18 cellular contexts compared by ENCODE assay signal in genomic region chr3:37150621-37151020, GRCh38. TPM values are rescaled to one million over a fixed set of nuclear protein-coding genes. Genes with fewer than 3 reads are reported as not detected.
A peak's percentile ranks its signal among the peaks of the same experiment; 100 is the strongest.
DNase-seq lines count a peak whose midpoint lies in the region; FAIRE-seq and TF ChIP-seq lines count a peak whose summit lies in the region.
"Had no signal": no experiment of that assay in that cellular context is flagged by ENCODE, and none has a peak within 500 bp of the region (broad histone marks: within the 10 kb centered on the region; RNA-seq: fewer than 3 reads in every experiment).

No MANE protein-coding gene starts in this region.

- no peaks in the 10 kb centered on the region for H3K4me1 ChIP-seq in neural progenitor cell
- H3K4me1 ChIP-seq: BE2C had no signal

- BruUV-seq in MCF 10A (replicated peaks; lab: Mats Ljungman, UMichigan): no TSS peak

- no peak overlapping the region for H3K4me2 ChIP-seq in neural progenitor cell
- H3K4me2 ChIP-seq: BLaER1 treated with 17β-estradiol and CSF1 and Interleukin-3, amounts not matched to agents 10 nM and 100 nM had no signal

- H3K9me3 ChIP-seq in neural progenitor cell (ENCODE audit: low read depth): no peaks in the 10 kb centered on the region
- H3K9me3 ChIP-seq: BE2C had no signal

- POLR2A ChIA-PET in MCF 10A (lab: Yijun Ruan, JAX): interaction anchor here (1.0 kb wide), 1 partner anchor 10 kb away, joined by 4 read pairs; no protein-coding TSS in a partner anchor

- no peaks in the 10 kb centered on the region for H3K36me3 ChIP-seq in neural progenitor cell
- H3K36me3 ChIP-seq: BE2C had no signal

- H3K27me3 ChIP-seq in neural progenitor cell: no peaks in the 10 kb centered on the region
- H3K27me3 ChIP-seq: BE2C; BLaER1 treated with 17β-estradiol and CSF1 and Interleukin-3, amounts not matched to agents 10 nM and 100 nM had no signal

- no peaks in the 10 kb centered on the region for H4K20me1 ChIP-seq in neural progenitor cell (ENCODE audit: low read depth)

- H3K4me1 Mint-ChIP-seq in chondrocyte (ENCODE audit: low read depth) (peaks cover 12% of the 10 kb centered on the region), neural progenitor cell (no peaks in the 10 kb centered on the region), MCF 10A (ENCODE audit: insufficient read depth, unreplicated experiment) (no peaks in the 10 kb centered on the region), type B pancreatic cell (ENCODE audit: unreplicated experiment) (peaks cover under 1% of the 10 kb centered on the region)

- H3K36me3 Mint-ChIP-seq in chondrocyte (ENCODE audit: low read depth) (peaks cover 21% of the 10 kb centered on the region), neural progenitor cell (peaks cover 28% of the 10 kb centered on the region), MCF 10A (ENCODE audit: insufficient read depth, unreplicated experiment) (peaks cover 30% of the 10 kb centered on the region), type B pancreatic cell (peaks cover 41% of the 10 kb centered on the region)

- peaks cover 16% of the 10 kb centered on the region for H3K79me2 ChIP-seq in neural progenitor cell (ENCODE audit: low read depth)

- H3K27ac Mint-ChIP-seq in chondrocyte (ENCODE audit: unreplicated experiment) (peak overlapping the region; percentile 42), neural progenitor cell (peak overlapping the region; percentile 26), MCF 10A (ENCODE audit: low read depth, unreplicated experiment) (no peak overlapping the region), type B pancreatic cell (no peak overlapping the region)
- H3K27ac Mint-ChIP-seq: CD4-positive, alpha-beta T cell; CD8-positive, alpha-beta memory T cell had no signal

- intact Hi-C loops in MCF 10A (cut with micrococcal nuclease): no loop called here

- DNase-seq in EH (ENCODE audit: low read depth): peak; percentile 69
- DNase-seq in GM12892 (ENCODE audit: insufficient read length): no peak
- no peak for DNase-seq in chondrocyte (ENCODE audit: low spot score)
- DNase-seq in neural progenitor cell (ENCODE audit: low spot score): no peak
- DNase-seq in medulla oblongata (ENCODE audit: extremely low spot score): no peak
- no peak for DNase-seq in MCF 10A (ENCODE audit: unreplicated experiment)
- DNase-seq in type B pancreatic cell (ENCODE audit: extremely low spot score, unreplicated experiment): no peak
- DNase-seq: BE2C; CD4-positive, alpha-beta T cell; CD8-positive, alpha-beta memory T cell; DMS 273 treated with DMSO at 0.1 percent for 48 hours; DMS79; GOT3; HCEC 1CT had no signal

- no peak overlapping the region for H3K27ac ChIP-seq in neural progenitor cell
- H3K27ac ChIP-seq: BLaER1 treated with 17β-estradiol and CSF1 and Interleukin-3, amounts not matched to agents 10 nM and 100 nM had no signal

- no peaks in the 10 kb centered on the region for H3K27me3 Mint-ChIP-seq in chondrocyte (ENCODE audit: low read depth)
- H3K27me3 Mint-ChIP-seq in neural progenitor cell (ENCODE audit: insufficient read depth, low read depth): no peaks in the 10 kb centered on the region
- no peaks in the 10 kb centered on the region for H3K27me3 Mint-ChIP-seq in MCF 10A (ENCODE audit: insufficient read depth, unreplicated experiment)
- H3K27me3 Mint-ChIP-seq in type B pancreatic cell: no peaks in the 10 kb centered on the region
- H3K27me3 Mint-ChIP-seq: CD4-positive, alpha-beta T cell; CD8-positive, alpha-beta memory T cell had no signal

- H3K4me3 ChIP-seq in neural progenitor cell: no peak overlapping the region
- H3K4me3 ChIP-seq: BLaER1 treated with 17β-estradiol and CSF1 and Interleukin-3, amounts not matched to agents 10 nM and 100 nM had no signal

- TF ChIP-seq CTCF in chondrocyte (IDR thresholded peaks at IDR 0.05) (no peak), neural progenitor cell (IDR thresholded peaks at IDR 0.05) (no peak), MCF 10A (IDR thresholded peaks at IDR 0.05; ENCODE audit: unreplicated experiment) (no peak), type B pancreatic cell (conservative IDR thresholded peaks at IDR 0.05) (no peak)

- CTCF ChIA-PET in MCF 10A (lab: Yijun Ruan, JAX): interaction anchor here (0.5 to 0.7 kb wide), 2 partner anchors 192 to 197 kb away, joined by 3 to 4 read pairs; no protein-coding TSS in a partner anchor

- H3K9me3 Mint-ChIP-seq in chondrocyte (ENCODE audit: low read depth) (no peaks in the 10 kb centered on the region), neural progenitor cell (no peaks in the 10 kb centered on the region), MCF 10A (ENCODE audit: unreplicated experiment) (no peaks in the 10 kb centered on the region), type B pancreatic cell (no peaks in the 10 kb centered on the region)
- H3K9me3 Mint-ChIP-seq: CD14-positive monocyte; CD4-positive, alpha-beta T cell; CD8-positive, alpha-beta memory T cell had no signal

- no peak overlapping the region for H3K9ac ChIP-seq in neural progenitor cell
- H3K9ac ChIP-seq: BLaER1 treated with 17β-estradiol and CSF1 and Interleukin-3, amounts not matched to agents 10 nM and 100 nM had no signal

- no peak for TF ChIP-seq POLR2A in GM12892 (IDR thresholded peaks at IDR 0.05; ENCODE audit: low read depth, low read length)

- peak; percentile 67 for FAIRE-seq in GM12892 (lab: Jason Lieb, UNC)
- FAIRE-seq: D721Med, H54 had no signal

- no peak overlapping the region for H2AFZ ChIP-seq in neural progenitor cell (replicated peaks)

- H3F3A ChIP-seq in neural progenitor cell (ENCODE audit: low read depth): no peaks in the 10 kb centered on the region

- no peak overlapping the region for H3K4me3 Mint-ChIP-seq in chondrocyte (ENCODE audit: unreplicated experiment)
- H3K4me3 Mint-ChIP-seq in neural progenitor cell: no peak overlapping the region
- no peak overlapping the region for H3K4me3 Mint-ChIP-seq in MCF 10A (ENCODE audit: unreplicated experiment)
- H3K4me3 Mint-ChIP-seq in type B pancreatic cell: no peak overlapping the region
- H3K4me3 Mint-ChIP-seq: CD14-positive monocyte; CD4-positive, alpha-beta T cell; CD8-positive, alpha-beta memory T cell had no signal

RNA-seq across cellular contexts. Expression of gene LRRFIP2, which starts 23.8 kb away (rescaled TPM):
- 26.4 TPM for polyA plus RNA-seq in GM12892 (2012; ENCODE audit: missing spikeins)
- total RNA-seq in chondrocyte (46.3 to 50.7 TPM (median 49.0 TPM) in 3 replicates), neural progenitor cell (ENCODE audit: low replicate concordance) (29.5 and 36.7 TPM in 2 replicates), MCF 10A (2022) (76.6 and 92.2 TPM in 2 replicates), type B pancreatic cell (ENCODE audit: low replicate concordance) (63.5 and 68.5 TPM in 2 replicates)

Comparison
In these comparisons a context has a peak if more than half of its experiments do, and no peak if none do; other contexts are left out.
1. H3K27ac Mint-ChIP-seq: peak in chondrocyte (single experiment) and neural progenitor cell (single experiment); none in MCF 10A (single experiment) and type B pancreatic cell (single experiment).